1 cellular context compared by ENCODE assay signal in genomic region chr10:71064413-71065118, GRCh38.
TF ChIP-seq lines count a peak whose summit lies in the region.

No MANE protein-coding gene starts in this region.

TF ChIP-seq in GM12878, 131 proteins besides CTCF, POLR2A, EP300 and RAD21 (continued from another document):
- TF ChIP-seq ZBTB33 (IDR thresholded peaks at IDR 0.05) (no peak), HSF1 (IDR thresholded peaks at IDR 0.05; ENCODE audit: low read depth, low read length) (no peak), DPF2 (IDR thresholded peaks at IDR 0.05) (no peak), CHD1 (IDR thresholded peaks at IDR 0.05; ENCODE audit: low read depth, low read length) (no peak), TBL1XR1 (IDR thresholded peaks at IDR 0.05; ENCODE audit: low read depth, low read length) (no peak), SUPT20H (IDR thresholded peaks at IDR 0.05; ENCODE audit: borderline replicate concordance, control insufficient read depth, low read depth, low read length) (no peak), BACH1 (IDR thresholded peaks at IDR 0.05; ENCODE audit: borderline replicate concordance) (no peak), KDM1A (IDR thresholded peaks at IDR 0.05; ENCODE audit: borderline replicate concordance) (no peak), NBN (IDR thresholded peaks at IDR 0.05) (no peak), MYB (IDR thresholded peaks at IDR 0.05; ENCODE audit: borderline replicate concordance, low read depth, low read length) (no peak), NR2F1 (conservative IDR thresholded peaks at IDR 0.05) (no peak), NR2C1 (IDR thresholded peaks at IDR 0.05) (no peak), GATAD2B (conservative IDR thresholded peaks at IDR 0.05; ENCODE audit: low read depth) (no peak)
- TF ChIP-seq, protein P1, sequence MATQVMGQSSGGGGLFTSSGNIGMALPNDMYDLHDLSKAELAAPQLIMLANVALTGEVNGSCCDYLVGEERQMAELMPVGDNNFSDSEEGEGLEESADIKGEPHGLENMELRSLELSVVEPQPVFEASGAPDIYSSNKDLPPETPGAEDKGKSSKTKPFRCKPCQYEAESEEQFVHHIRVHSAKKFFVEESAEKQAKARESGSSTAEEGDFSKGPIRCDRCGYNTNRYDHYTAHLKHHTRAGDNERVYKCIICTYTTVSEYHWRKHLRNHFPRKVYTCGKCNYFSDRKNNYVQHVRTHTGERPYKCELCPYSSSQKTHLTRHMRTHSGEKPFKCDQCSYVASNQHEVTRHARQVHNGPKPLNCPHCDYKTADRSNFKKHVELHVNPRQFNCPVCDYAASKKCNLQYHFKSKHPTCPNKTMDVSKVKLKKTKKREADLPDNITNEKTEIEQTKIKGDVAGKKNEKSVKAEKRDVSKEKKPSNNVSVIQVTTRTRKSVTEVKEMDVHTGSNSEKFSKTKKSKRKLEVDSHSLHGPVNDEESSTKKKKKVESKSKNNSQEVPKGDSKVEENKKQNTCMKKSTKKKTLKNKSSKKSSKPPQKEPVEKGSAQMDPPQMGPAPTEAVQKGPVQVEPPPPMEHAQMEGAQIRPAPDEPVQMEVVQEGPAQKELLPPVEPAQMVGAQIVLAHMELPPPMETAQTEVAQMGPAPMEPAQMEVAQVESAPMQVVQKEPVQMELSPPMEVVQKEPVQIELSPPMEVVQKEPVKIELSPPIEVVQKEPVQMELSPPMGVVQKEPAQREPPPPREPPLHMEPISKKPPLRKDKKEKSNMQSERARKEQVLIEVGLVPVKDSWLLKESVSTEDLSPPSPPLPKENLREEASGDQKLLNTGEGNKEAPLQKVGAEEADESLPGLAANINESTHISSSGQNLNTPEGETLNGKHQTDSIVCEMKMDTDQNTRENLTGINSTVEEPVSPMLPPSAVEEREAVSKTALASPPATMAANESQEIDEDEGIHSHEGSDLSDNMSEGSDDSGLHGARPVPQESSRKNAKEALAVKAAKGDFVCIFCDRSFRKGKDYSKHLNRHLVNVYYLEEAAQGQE (IDR thresholded peaks at IDR 0.05; ENCODE audit: low read depth, low read length): no peak
